In the genomic region with DNA sequence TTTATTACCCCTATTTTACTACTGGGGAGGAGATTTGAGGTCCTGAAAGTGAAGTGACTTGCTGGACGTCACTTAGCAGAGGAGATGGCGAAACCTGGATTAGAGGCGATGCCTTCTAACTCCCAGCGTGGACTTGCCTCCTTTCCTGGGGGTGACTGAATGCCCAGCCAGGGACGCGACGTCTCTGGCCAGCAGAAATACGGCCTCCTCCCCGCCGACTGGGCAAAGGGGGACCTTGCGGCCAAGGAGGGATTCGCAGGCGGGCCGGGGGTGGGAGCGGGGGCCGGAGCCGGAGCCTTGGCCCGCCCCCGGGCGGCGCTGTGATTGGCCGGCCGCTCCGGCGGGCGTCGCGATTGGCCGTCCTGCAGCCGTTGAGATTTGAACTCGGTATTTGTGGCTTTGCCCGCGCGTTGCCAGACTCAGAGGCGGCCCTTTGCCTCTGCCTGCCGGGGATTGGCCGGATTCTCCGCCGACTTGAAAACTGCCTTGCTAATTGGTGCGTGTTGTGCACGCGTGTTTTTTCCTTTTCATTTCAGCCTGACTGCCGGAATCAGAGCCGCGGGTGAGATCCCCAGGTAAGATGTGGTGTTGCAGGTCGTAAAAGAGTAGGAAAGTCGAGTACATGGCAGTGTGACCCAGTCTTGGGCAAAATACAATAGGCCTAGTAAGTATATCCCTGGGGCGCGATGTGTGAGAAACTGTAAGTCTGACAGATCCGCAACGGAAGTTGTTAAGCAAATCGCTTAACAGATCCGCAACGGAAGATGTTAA, we compare ENCODE assay signal across 1 cellular context.
TF ChIP-seq lines count a peak whose summit lies in the region.

A gene with protein sequence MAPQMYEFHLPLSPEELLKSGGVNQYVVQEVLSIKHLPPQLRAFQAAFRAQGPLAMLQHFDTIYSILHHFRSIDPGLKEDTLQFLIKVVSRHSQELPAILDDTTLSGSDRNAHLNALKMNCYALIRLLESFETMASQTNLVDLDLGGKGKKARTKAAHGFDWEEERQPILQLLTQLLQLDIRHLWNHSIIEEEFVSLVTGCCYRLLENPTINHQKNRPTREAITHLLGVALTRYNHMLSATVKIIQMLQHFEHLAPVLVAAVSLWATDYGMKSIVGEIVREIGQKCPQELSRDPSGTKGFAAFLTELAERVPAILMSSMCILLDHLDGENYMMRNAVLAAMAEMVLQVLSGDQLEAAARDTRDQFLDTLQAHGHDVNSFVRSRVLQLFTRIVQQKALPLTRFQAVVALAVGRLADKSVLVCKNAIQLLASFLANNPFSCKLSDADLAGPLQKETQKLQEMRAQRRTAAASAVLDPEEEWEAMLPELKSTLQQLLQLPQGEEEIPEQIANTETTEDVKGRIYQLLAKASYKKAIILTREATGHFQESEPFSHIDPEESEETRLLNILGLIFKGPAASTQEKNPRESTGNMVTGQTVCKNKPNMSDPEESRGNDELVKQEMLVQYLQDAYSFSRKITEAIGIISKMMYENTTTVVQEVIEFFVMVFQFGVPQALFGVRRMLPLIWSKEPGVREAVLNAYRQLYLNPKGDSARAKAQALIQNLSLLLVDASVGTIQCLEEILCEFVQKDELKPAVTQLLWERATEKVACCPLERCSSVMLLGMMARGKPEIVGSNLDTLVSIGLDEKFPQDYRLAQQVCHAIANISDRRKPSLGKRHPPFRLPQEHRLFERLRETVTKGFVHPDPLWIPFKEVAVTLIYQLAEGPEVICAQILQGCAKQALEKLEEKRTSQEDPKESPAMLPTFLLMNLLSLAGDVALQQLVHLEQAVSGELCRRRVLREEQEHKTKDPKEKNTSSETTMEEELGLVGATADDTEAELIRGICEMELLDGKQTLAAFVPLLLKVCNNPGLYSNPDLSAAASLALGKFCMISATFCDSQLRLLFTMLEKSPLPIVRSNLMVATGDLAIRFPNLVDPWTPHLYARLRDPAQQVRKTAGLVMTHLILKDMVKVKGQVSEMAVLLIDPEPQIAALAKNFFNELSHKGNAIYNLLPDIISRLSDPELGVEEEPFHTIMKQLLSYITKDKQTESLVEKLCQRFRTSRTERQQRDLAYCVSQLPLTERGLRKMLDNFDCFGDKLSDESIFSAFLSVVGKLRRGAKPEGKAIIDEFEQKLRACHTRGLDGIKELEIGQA (N-terminal part only) (plus strand): TSS at position 523 of the 771 bp plus-strand sequence. CDS start 997 bp downstream, outside the sequence.

TF ChIP-seq in HepG2, 621 proteins besides CTCF, POLR2A, EP300 and RAD21 (continued from another document and continues in another):
- TF ChIP-seq, protein P1, sequence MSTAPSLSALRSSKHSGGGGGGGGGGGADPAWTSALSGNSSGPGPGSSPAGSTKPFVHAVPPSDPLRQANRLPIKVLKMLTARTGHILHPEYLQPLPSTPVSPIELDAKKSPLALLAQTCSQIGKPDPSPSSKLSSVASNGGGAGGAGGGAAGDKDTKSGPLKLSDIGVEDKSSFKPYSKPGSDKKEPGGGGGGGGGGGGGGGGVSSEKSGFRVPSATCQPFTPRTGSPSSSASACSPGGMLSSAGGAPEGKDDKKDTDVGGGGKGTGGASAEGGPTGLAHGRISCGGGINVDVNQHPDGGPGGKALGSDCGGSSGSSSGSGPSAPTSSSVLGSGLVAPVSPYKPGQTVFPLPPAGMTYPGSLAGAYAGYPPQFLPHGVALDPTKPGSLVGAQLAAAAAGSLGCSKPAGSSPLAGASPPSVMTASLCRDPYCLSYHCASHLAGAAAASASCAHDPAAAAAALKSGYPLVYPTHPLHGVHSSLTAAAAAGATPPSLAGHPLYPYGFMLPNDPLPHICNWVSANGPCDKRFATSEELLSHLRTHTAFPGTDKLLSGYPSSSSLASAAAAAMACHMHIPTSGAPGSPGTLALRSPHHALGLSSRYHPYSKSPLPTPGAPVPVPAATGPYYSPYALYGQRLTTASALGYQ (CRISPR knock-in tag; IDR thresholded peaks at IDR 0.05), result no peak
- no peak for TF ChIP-seq ZNF646 (CRISPR knock-in tag; IDR thresholded peaks at IDR 0.05)
- no peak for TF ChIP-seq TAF15 (IDR thresholded peaks at IDR 0.05; ENCODE audit: low read depth, low read length, poor library complexity, severe bottlenecking)
- no peak for TF ChIP-seq ZNF432 (CRISPR knock-in tag; IDR thresholded peaks at IDR 0.05; ENCODE audit: borderline replicate concordance)
- no peak for TF ChIP-seq BHLHE40 (IDR thresholded peaks at IDR 0.05; ENCODE audit: low read length)
- TF ChIP-seq HMGXB3 (CRISPR knock-in tag; IDR thresholded peaks at IDR 0.05; ENCODE audit: borderline replicate concordance), result 0 out of 2 replicates have a peak, but pooled peaks have one; percentile 14
- TF ChIP-seq KLF16 (CRISPR knock-in tag; IDR thresholded peaks at IDR 0.05), result no peak
- TF ChIP-seq PHF5A (CRISPR knock-in tag; IDR thresholded peaks at IDR 0.05; ENCODE audit: low read depth, unreplicated experiment), result no peak
- no peak for TF ChIP-seq ZNF775 (CRISPR knock-in tag; IDR thresholded peaks at IDR 0.05; ENCODE audit: borderline replicate concordance)
- TF ChIP-seq ZNF678 (CRISPR knock-in tag; IDR thresholded peaks at IDR 0.05), result no peak
- TF ChIP-seq STAG1 (CRISPR knock-in tag; IDR thresholded peaks at IDR 0.05), result no peak
- peak; percentile 38; the same call in 1 of the 2 replicates for TF ChIP-seq KDM2A (CRISPR knock-in tag; IDR thresholded peaks at IDR 0.05; ENCODE audit: borderline replicate concordance, low read depth)
- TF ChIP-seq POLR2AphosphoS5 (IDR thresholded peaks at IDR 0.05; ENCODE audit: low read depth, low read length), result peak; percentile 78; the same call in 1 of the 2 replicates
- 0 out of 2 replicates have a peak, but pooled peaks have one; percentile 14 for TF ChIP-seq SPEN (CRISPR knock-in tag; IDR thresholded peaks at IDR 0.05; ENCODE audit: low read depth)
- no peak for TF ChIP-seq FOXC1 (CRISPR knock-in tag; IDR thresholded peaks at IDR 0.05; ENCODE audit: borderline replicate concordance)
- no peak for TF ChIP-seq ZHX1 (CRISPR knock-in tag; IDR thresholded peaks at IDR 0.05; ENCODE audit: low read depth)
- TF ChIP-seq TRAFD1 (CRISPR knock-in tag; IDR thresholded peaks at IDR 0.05; ENCODE audit: borderline replicate concordance), result peak; percentile 35; the same call in 1 of the 2 replicates
- 0 out of 2 replicates have a peak, but pooled peaks have one; percentile 17 for TF ChIP-seq KMT2A (CRISPR knock-in tag; IDR thresholded peaks at IDR 0.05)
- TF ChIP-seq SIN3B (IDR thresholded peaks at IDR 0.05; ENCODE audit: low read length), result no peak
- TF ChIP-seq, protein P2, sequence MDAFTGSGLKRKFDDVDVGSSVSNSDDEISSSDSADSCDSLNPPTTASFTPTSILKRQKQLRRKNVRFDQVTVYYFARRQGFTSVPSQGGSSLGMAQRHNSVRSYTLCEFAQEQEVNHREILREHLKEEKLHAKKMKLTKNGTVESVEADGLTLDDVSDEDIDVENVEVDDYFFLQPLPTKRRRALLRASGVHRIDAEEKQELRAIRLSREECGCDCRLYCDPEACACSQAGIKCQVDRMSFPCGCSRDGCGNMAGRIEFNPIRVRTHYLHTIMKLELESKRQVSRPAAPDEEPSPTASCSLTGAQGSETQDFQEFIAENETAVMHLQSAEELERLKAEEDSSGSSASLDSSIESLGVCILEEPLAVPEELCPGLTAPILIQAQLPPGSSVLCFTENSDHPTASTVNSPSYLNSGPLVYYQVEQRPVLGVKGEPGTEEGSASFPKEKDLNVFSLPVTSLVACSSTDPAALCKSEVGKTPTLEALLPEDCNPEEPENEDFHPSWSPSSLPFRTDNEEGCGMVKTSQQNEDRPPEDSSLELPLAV (CRISPR knock-in tag; conservative IDR thresholded peaks at IDR 0.05; ENCODE audit: low read depth), result no peak
- no peak for TF ChIP-seq NPAS2 (CRISPR knock-in tag; IDR thresholded peaks at IDR 0.05; ENCODE audit: borderline replicate concordance)
- no peak; the same call in 1 of the 2 replicates for TF ChIP-seq ZNF749 (CRISPR knock-in tag; IDR thresholded peaks at IDR 0.05; ENCODE audit: borderline replicate concordance)
- no peak for TF ChIP-seq NRL (CRISPR knock-in tag; IDR thresholded peaks at IDR 0.05; ENCODE audit: borderline replicate concordance)
